8 cellular contexts compared by ENCODE assay signal in the genomic region with DNA sequence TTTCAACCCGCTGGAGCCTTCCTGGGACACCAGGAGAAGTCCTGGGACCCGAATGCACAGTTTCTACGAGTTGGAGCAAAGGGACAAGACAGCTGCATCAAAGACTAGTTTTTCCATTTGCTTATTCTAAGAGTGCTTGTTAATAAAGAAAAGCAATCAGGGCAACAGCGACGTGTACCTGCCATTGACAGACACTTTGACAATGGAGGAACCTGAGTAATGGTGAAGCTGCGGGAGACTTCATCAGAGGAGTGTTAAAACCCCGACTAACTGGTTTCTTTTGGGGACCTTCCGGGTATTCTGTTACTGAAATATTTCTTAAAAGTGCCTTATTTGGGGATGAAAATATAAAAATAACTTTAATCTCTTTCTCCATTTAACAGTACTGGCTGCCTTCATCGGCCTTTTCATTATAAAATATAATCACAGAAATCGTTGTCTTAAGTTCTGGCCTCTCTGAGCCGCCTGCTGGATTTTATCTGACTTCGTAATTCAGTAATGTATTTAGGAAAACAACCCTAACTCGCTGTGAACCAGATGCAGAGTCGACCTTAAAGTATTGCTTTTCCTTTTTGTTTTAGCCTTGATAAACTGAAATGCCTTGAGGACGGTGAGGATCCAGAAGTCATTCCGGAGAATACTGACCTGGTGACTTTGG. TPM values are rescaled to one million over a fixed set of nuclear protein-coding genes. Genes with fewer than 3 reads are reported as not detected.
A peak's percentile ranks its signal among the peaks of the same experiment; 100 is the strongest.
DNase-seq lines count a peak whose midpoint lies in the region; ATAC-seq, FAIRE-seq and TF ChIP-seq lines count a peak whose summit lies in the region.

No MANE protein-coding gene starts in this region.

- ATAC-seq in GM18868 (IDR thresholded peaks at IDR 0.05; ENCODE audit: unreplicated experiment), result no peak

- TF ChIP-seq POLR2A in GM12891 (IDR thresholded peaks at IDR 0.05; ENCODE audit: low read depth, low read length), result no peak

- TF ChIP-seq CTCF in kidney (IDR thresholded peaks at IDR 0.05; ENCODE audit: borderline replicate concordance, extremely low read depth, insufficient read depth), result no peak

- H3K9me3 ChIP-seq in adipocyte (ENCODE audit: control insufficient read depth, low read length), result no peaks in the 10 kb centered on the region
- H3K9me3 ChIP-seq in kidney (ENCODE audit: control insufficient read depth in 1 of 2, low read length in 2 of 2), result no peaks in the 10 kb centered on the region
- H3K9me3 ChIP-seq in subcutaneous abdominal adipose tissue (ENCODE audit: control insufficient read depth in 5 of 5, low read length in 5 of 5), result no peaks in the 10 kb centered on the region

- H3K27ac ChIP-seq in kidney (ENCODE audit: low read depth in 2 of 2, low read length in 2 of 2) (peak overlapping the region; percentile 71 to 88), subcutaneous abdominal adipose tissue (ENCODE audit: low read depth, low read length) (peak overlapping the region; percentile 90)

- H3K4me3 ChIP-seq in adipocyte (ENCODE audit: low read length) (peak overlapping the region; percentile 87), kidney (ENCODE audit: low read length in 2 of 2) (peak overlapping the region; percentile 87 to 98), subcutaneous abdominal adipose tissue (ENCODE audit: low read depth in 1 of 5, low read length in 5 of 5) (peak overlapping the region; percentile 87 to 99 (median 96))

- intact Hi-C loops in kidney (cut with DNase I), result no loop called here

- H3K27me3 ChIP-seq in adipocyte (replicated peaks; ENCODE audit: control insufficient read depth, insufficient read depth, low read length), result no peaks in the 10 kb centered on the region
- H3K27me3 ChIP-seq in subcutaneous abdominal adipose tissue (ENCODE audit: control insufficient read depth in 5 of 5, insufficient read depth in 4 of 5, low read length in 5 of 5), result no peaks in the 10 kb centered on the region

- H3K4me1 ChIP-seq in adipocyte (ENCODE audit: control insufficient read depth, insufficient read depth, low read length) (peaks cover 16% of the 10 kb centered on the region), kidney (ENCODE audit: control insufficient read depth in 1 of 2, insufficient read depth in 1 of 2, low read depth in 1 of 2, low read length in 2 of 2) (peaks cover 0 to 6% of the 10 kb centered on the region in 2 donors), subcutaneous abdominal adipose tissue (ENCODE audit: control insufficient read depth in 5 of 5, insufficient read depth in 5 of 5, low read length in 5 of 5) (peaks cover 0 to 29% (median 24%) of the 10 kb centered on the region in 5 donors)

- peak overlapping the region; percentile 95 for H3K9ac ChIP-seq in adipocyte (ENCODE audit: low read length)
- peak overlapping the region; percentile 57 to 71 for H3K9ac ChIP-seq in kidney (ENCODE audit: low read length in 2 of 2)
- peak overlapping the region; percentile 77 to 96 (median 85) for H3K9ac ChIP-seq in subcutaneous abdominal adipose tissue (ENCODE audit: low read length in 5 of 5)

- peaks cover 22% of the 10 kb centered on the region for H3K36me3 ChIP-seq in adipocyte (ENCODE audit: control insufficient read depth, insufficient read depth, low read length, severe bottlenecking)
- peaks cover 2 to 5% of the 10 kb centered on the region in 2 donors for H3K36me3 ChIP-seq in kidney (ENCODE audit: control insufficient read depth in 1 of 2, insufficient read depth in 2 of 2, low read length in 2 of 2)
- H3K36me3 ChIP-seq in subcutaneous abdominal adipose tissue (ENCODE audit: control insufficient read depth in 5 of 5, insufficient read depth in 5 of 5, low read length in 5 of 5), result peaks cover 7 to 17% (median 15%) of the 10 kb centered on the region in 5 donors

- DNase-seq in DMS 273 (lab: John Stamatoyannopoulos, UW; ENCODE audit: unreplicated experiment), result peak; percentile 59
- no peak for DNase-seq in DMS 273 treated with DMSO at 0.1 percent for 48 hours (lab: John Stamatoyannopoulos, UW)
- peak; percentile 36 for DNase-seq in M059J (ENCODE audit: low read depth)
- peak; percentile 76 for DNase-seq in adipocyte (ENCODE audit: low read depth)
- no peak for DNase-seq in kidney
- no peak for DNase-seq in GM12891 (ENCODE audit: insufficient read length, low spot score)

- FAIRE-seq in kidney (lab: Jason Lieb, UNC), result no peak
- no peak for FAIRE-seq in GM12891 (lab: Jason Lieb, UNC)

TF ChIP-seq in GM12891, 5 proteins besides CTCF, POLR2A, EP300 and RAD21:
- TF ChIP-seq POLR2AphosphoS5 (IDR thresholded peaks at IDR 0.05; ENCODE audit: low read depth, low read length), result no peak

RNA-seq across cellular contexts. Expression of a gene that starts 0.8 kb away (rescaled TPM):
- 30.7 and 45.6 TPM in 2 replicates for total RNA-seq in M059J (2014; rRNA removed; shearing (Covaris generic))
- total RNA-seq in kidney, result 27.2 TPM
- polyA plus RNA-seq in kidney (ENCODE audit: insufficient read depth, low read depth, low replicate concordance), result 16.3 TPM
- polyA plus RNA-seq in GM12891 (2012; ENCODE audit: low read depth, missing spikeins), result 16.6 TPM

Comparison
In these comparisons a context has a peak if more than half of its experiments do, and no peak if none do; other contexts are left out.
1. DNase-seq: peak in DMS 273 (single experiment), M059J (single experiment) and adipocyte (single experiment); none in DMS 273 treated with DMSO at 0.1 percent for 48 hours (single experiment), kidney (single experiment) and GM12891 (single experiment).
2. Peak in every context shown above with its lines, with median percentiles within 50 percentile points of each other: H3K4me3 ChIP-seq and H3K9ac ChIP-seq.